In the genomic region with DNA sequence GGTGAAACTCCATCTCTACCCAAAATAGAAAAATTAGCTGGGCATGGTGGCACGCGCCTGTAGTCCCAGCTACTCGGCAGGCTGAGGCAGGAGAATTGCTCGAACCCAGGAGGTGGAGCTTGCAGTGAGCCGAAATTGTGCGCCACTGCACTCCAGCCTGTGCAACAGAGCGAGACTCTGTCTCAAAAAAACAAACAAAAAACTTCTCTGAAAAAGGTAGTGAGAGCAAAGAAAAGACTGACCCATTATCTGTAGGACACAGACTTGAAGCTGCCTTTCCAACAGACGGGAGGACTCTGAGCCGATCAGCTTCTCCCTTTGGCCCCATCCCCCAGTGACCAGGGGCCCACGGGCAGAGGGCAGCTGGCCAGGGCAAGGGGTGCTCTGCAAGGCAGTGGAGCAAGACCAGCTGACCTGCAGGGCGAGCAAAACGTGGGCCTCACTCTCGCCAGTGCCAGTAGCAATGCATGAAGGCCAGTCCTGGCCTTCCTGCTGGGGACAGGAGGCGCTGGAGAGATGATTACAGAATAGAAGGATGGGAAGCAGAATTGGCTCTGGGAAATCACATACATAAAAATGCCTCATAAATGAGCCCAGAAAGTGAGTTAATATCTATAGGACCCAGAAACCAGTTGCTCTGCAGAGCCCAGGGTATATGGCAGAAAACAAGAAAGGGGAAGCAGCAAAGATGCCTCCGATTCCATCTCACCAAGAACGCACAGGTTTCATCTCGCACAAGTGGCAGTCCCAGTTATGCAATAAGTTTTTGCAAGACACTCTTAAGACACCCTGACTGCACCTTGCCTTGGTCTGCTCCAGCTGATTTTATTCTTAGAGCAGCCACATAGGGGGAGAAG, we compare ENCODE assay signal across 6 cellular contexts. TPM values are rescaled to one million over a fixed set of nuclear protein-coding genes. Genes with fewer than 3 reads are reported as not detected.
DNase-seq lines count a peak whose midpoint lies in the region; ATAC-seq and TF ChIP-seq lines count a peak whose summit lies in the region.

No MANE protein-coding gene starts in this region.

- no peak overlapping the region for H2BK120ac ChIP-seq in trophoblast cell (ENCODE audit: insufficient read depth, low read length, poor library complexity)

- H3K79me2 ChIP-seq in trophoblast cell (ENCODE audit: control insufficient read depth, insufficient read depth, low read length, poor library complexity): peaks cover 24% of the 10 kb centered on the region

- ATAC-seq in HG02571 (IDR thresholded peaks at IDR 0.05; ENCODE audit: unreplicated experiment): no peak
- no peak for ATAC-seq in GM19324 (IDR thresholded peaks at IDR 0.05; ENCODE audit: low FRiP score, unreplicated experiment)

- no peak overlapping the region for H4K12ac ChIP-seq in trophoblast cell (ENCODE audit: low read depth, low read length)

- in situ Hi-C loops in astrocyte of the cerebellum (cut with HindIII; ENCODE audit: low sequenced_read_pairs): no loop called here

- peak overlapping the region; percentile 90 for H3K4ac ChIP-seq in trophoblast cell (ENCODE audit: low read depth, low read length)

- H4K8ac ChIP-seq in trophoblast cell (ENCODE audit: low read depth, low read length): no peak overlapping the region

- DNase-seq in HFF-Myc (ENCODE audit: extremely low read depth, low read depth) (no peak), astrocyte of the cerebellum (ENCODE audit: low read depth) (no peak), trophoblast cell (peak in 1 of 2 donors; percentile 47), NCI-H1436 (lab: John Stamatoyannopoulos, UW) (no peak)

- H3K4me1 ChIP-seq in trophoblast cell (ENCODE audit: control insufficient read depth in 1 of 2, insufficient read depth in 2 of 2, low read length in 2 of 2): peaks cover 18 to 30% of the 10 kb centered on the region in 2 experiments

- no peak overlapping the region for H2AFZ ChIP-seq in trophoblast cell (ENCODE audit: insufficient read depth, low read length, poor library complexity)

- H3K4me3 ChIP-seq in HFF-Myc (replicated peaks; ENCODE audit: low read depth, low read length): peak overlapping the region; percentile 85
- peak overlapping the region; percentile 99 for H3K4me3 ChIP-seq in astrocyte of the cerebellum (ENCODE audit: low read depth, low read length)
- peak overlapping the region; percentile 42 for H3K4me3 ChIP-seq in trophoblast cell (ENCODE audit: low read depth, low read length)

- H2AK5ac ChIP-seq in trophoblast cell (ENCODE audit: low read length): no peak overlapping the region

- no peak overlapping the region for H3K9ac ChIP-seq in trophoblast cell (ENCODE audit: low read length)

- H3K23ac ChIP-seq in trophoblast cell (ENCODE audit: low read length): no peak overlapping the region

- H4K91ac ChIP-seq in trophoblast cell (ENCODE audit: low read depth, low read length): no peak overlapping the region

- H2BK12ac ChIP-seq in trophoblast cell (ENCODE audit: low read length): no peak overlapping the region

- H3K4me2 ChIP-seq in trophoblast cell (ENCODE audit: low read length): peak overlapping the region; percentile 79

- peaks cover 25% of the 10 kb centered on the region for H3K79me1 ChIP-seq in trophoblast cell (ENCODE audit: low read length)

- H3K18ac ChIP-seq in trophoblast cell (ENCODE audit: low read length): peak overlapping the region; percentile 21

- H3K27ac ChIP-seq in trophoblast cell (ENCODE audit: low read depth, low read length): no peak overlapping the region

- H3K9me3 ChIP-seq in trophoblast cell (ENCODE audit: insufficient read depth, low read depth, low read length): no peaks in the 10 kb centered on the region

- no peak overlapping the region for H3K14ac ChIP-seq in trophoblast cell (ENCODE audit: low read length)

- WGBS in trophoblast cell (ENCODE audit: extremely low coverage, insufficient coverage, insufficient read length): no CpG with 5 or more reads among the region's 17 CpGs

- no peak overlapping the region for H2BK5ac ChIP-seq in trophoblast cell (ENCODE audit: low read depth, low read length, poor library complexity)

- H3K27me3 ChIP-seq in trophoblast cell (ENCODE audit: insufficient read depth, low read length): no peaks in the 10 kb centered on the region

- TF ChIP-seq CTCF in HFF-Myc (IDR thresholded peaks at IDR 0.05; ENCODE audit: low read depth, low read length, missing control alignments) (no peak), astrocyte of the cerebellum (IDR thresholded peaks at IDR 0.05; ENCODE audit: low read depth, low read length, missing control alignments) (peak; percentile 14)

- peaks cover 35% of the 10 kb centered on the region in 2 experiments for H3K36me3 ChIP-seq in trophoblast cell (ENCODE audit: control insufficient read depth in 1 of 2, insufficient read depth in 2 of 2, low read length in 2 of 2)

RNA-seq across cellular contexts. Expression of gene EHD1, which starts 2.8 kb away (rescaled TPM):
- 138 and 148 TPM in 2 replicates for polyA plus RNA-seq in trophoblast cell (2013)

RNA-seq across cellular contexts. Expression of gene CDC42BPG, which starts 31.1 kb away (rescaled TPM):
- polyA plus RNA-seq in trophoblast cell (2013): 19.4 and 20.9 TPM in 2 replicates

RNA-seq across cellular contexts. Expression of gene ATG2A, which starts 41.4 kb away (rescaled TPM):
- polyA plus RNA-seq in trophoblast cell (2013): 16.5 and 17.3 TPM in 2 replicates

RNA-seq across cellular contexts. Expression of gene PPP2R5B, which starts 48.9 kb away (rescaled TPM):
- 10.5 and 11.1 TPM in 2 replicates for polyA plus RNA-seq in trophoblast cell (2013)

Comparison
In these comparisons a context has a peak if more than half of its experiments do, and no peak if none do; other contexts are left out.
1. H3K4me3 ChIP-seq: peak in every context shown above with its lines; median percentile 99 in astrocyte of the cerebellum; 85 in HFF-Myc; 42 in trophoblast cell.